In the genomic region with DNA sequence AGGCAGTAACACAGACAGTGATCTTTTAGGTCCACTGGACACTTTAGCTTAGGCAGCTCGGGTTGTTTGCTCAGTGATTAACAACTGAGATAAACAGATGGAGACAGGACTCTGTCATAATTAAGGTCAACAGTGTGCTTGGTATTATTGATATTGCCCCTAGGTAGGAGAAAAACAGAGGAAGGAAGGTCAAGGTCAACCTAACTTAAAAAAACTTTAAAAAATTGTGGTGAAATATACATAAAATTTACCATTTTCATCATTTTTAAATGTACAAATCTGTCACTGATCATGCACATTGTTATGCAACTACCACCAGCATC, we compare ENCODE assay signal across 9 cellular contexts. TPM values are rescaled to one million over a fixed set of nuclear protein-coding genes. Genes with fewer than 3 reads are reported as not detected.
DNase-seq lines count a peak whose midpoint lies in the region; FAIRE-seq and TF ChIP-seq lines count a peak whose summit lies in the region.
"Had no signal": no experiment of that assay in that cellular context is flagged by ENCODE, and none has a peak within 500 bp of the region (broad histone marks: within the 10 kb centered on the region; RNA-seq: fewer than 3 reads in every experiment).

No MANE protein-coding gene starts in this region.

- TF ChIP-seq CTCF in OCI-LY7 (conservative IDR thresholded peaks at IDR 0.05; ENCODE audit: low read length) (no peak), fibroblast of lung (conservative IDR thresholded peaks at IDR 0.05 in 1 of 2, IDR thresholded peaks at IDR 0.05 in 1 of 2; ENCODE audit: low read depth in 1 of 2, low read length in 2 of 2) (no peak), spleen (IDR thresholded peaks at IDR 0.05 in 8 of 11, conservative IDR thresholded peaks at IDR 0.05 in 3 of 11) (no peak), BE2C (IDR thresholded peaks at IDR 0.05; ENCODE audit: low read depth, low read length) (no peak)

- H3K27ac ChIP-seq in OCI-LY7 (ENCODE audit: low read depth, low read length, poor library complexity, severe bottlenecking) (peak overlapping the region; percentile 97), fibroblast of lung (ENCODE audit: insufficient read depth, low read length) (no peak overlapping the region), spleen (peak overlapping the region in 7 of 8 donors; percentile 43 to 99 (median 97))

- CTCF ChIA-PET in activated naive CD4-positive, alpha-beta T cell treated with anti-CD3 and anti-CD28 coated beads for 36 hours (lab: Charles Lee): no interaction called here
- CTCF ChIA-PET in OCI-LY7 (lab: Charles Lee; ENCODE audit: unreplicated experiment): no interaction called here

- POLR2A ChIA-PET in OCI-LY7 (lab: Charles Lee): interaction anchor here (1.3 to 5.9 kb wide), 5 partner anchors 12 to 55 kb away, joined by 3 to 70 read pairs (median 4); no protein-coding TSS in a partner anchor

- H3K4me3 ChIP-seq in OCI-LY7 (ENCODE audit: low read depth, low read length, poor library complexity, severe bottlenecking) (no peak overlapping the region), fibroblast of lung (replicated peaks in 1 of 4; ENCODE audit: control extremely low read depth in 1 of 4, insufficient read depth in 1 of 4, low read depth in 3 of 4, low read length in 4 of 4) (no peak overlapping the region), spleen (no peak overlapping the region), BE2C (ENCODE audit: low read depth, low read length) (no peak overlapping the region)

- peak overlapping the region; percentile 38 for H3K4me3 Mint-ChIP-seq in activated naive CD4-positive, alpha-beta T cell treated with anti-CD3 and anti-CD28 coated beads for 36 hours

- H3K79me2 ChIP-seq in OCI-LY7 (ENCODE audit: insufficient read depth, low read depth, low read length) (peaks cover 50% of the 10 kb centered on the region), fibroblast of lung (ENCODE audit: control insufficient read depth, insufficient read depth, low read length) (peaks cover 31% of the 10 kb centered on the region)

- H3K4me1 ChIP-seq in OCI-LY7 (ENCODE audit: insufficient read depth, low read length, poor library complexity, severe bottlenecking): peaks cover 38% of the 10 kb centered on the region
- H3K4me1 ChIP-seq in fibroblast of lung (ENCODE audit: control insufficient read depth, extremely low read depth, insufficient read depth, low read length): peaks cover 3% of the 10 kb centered on the region
- peaks cover 24 to 60% (median 37%) of the 10 kb centered on the region in 6 donors for H3K4me1 ChIP-seq in spleen
- H3K4me1 ChIP-seq in BE2C: no peaks in the 10 kb centered on the region

- H3K4me1 Mint-ChIP-seq in activated naive CD4-positive, alpha-beta T cell treated with anti-CD3 and anti-CD28 coated beads for 36 hours (ENCODE audit: low read depth): peaks cover 29% of the 10 kb centered on the region

- no TSS peak for BruUV-seq in OCI-LY7 (replicated peaks; lab: Mats Ljungman, UMichigan)

- H3K9me2 ChIP-seq in OCI-LY7 (ENCODE audit: insufficient read depth, low read length): no peaks in the 10 kb centered on the region

- DNase-seq in activated naive CD4-positive, alpha-beta T cell treated with anti-CD3 and anti-CD28 coated beads for 36 hours: no peak
- no peak for DNase-seq in activated naive CD4-positive, alpha-beta T cell treated with anti-CD3 and anti-CD28 coated beads, Interleukin-2, amount 50 U/mL, for 16 hours
- DNase-seq in OCI-LY7 (ENCODE audit: low spot score) (no peak), fibroblast of lung (ENCODE audit: low read depth in 2 of 2) (no peak), spleen (no peak), NCI-H2107 (lab: John Stamatoyannopoulos, UW) (no peak), BE2C (no peak), RCC 7860 (ENCODE audit: low spot score) (no peak)
- DNase-seq: NCI-H510A treated with DMSO at 0.1 percent for 48 hours had no signal

- H2AFZ ChIP-seq in OCI-LY7 (ENCODE audit: low read length) (0 out of 2 replicates have a peak overlapping the region, but pooled peaks have one; percentile 5), fibroblast of lung (ENCODE audit: low read length) (no peak overlapping the region)

- no peak for TF ChIP-seq POLR2A in spleen (IDR thresholded peaks at IDR 0.05)

- H3K9me3 Mint-ChIP-seq in activated naive CD4-positive, alpha-beta T cell treated with anti-CD3 and anti-CD28 coated beads for 36 hours: no peaks in the 10 kb centered on the region

- H3K36me3 ChIP-seq in OCI-LY7 (ENCODE audit: insufficient read depth, low read length) (peaks cover 24% of the 10 kb centered on the region), fibroblast of lung (ENCODE audit: control insufficient read depth, insufficient read depth, low read length) (no peaks in the 10 kb centered on the region), spleen (peaks cover 0 to 6% (median 0%) of the 10 kb centered on the region in 6 donors), BE2C (peaks cover 9% of the 10 kb centered on the region)

- intact Hi-C loops in activated naive CD4-positive, alpha-beta T cell treated with anti-CD3 and anti-CD28 coated beads for 36 hours (cut with micrococcal nuclease): loop anchor here (2.0 to 10.0 kb wide), 3 partner anchors 312 to 1177 kb away; partner anchors contain the start of genes KIF3A and PPP2CA
- intact Hi-C loops in OCI-LY7 (cut with micrococcal nuclease; ENCODE audit: unreplicated experiment): loop anchor here (2.0 kb wide), 2 partner anchors 55 to 87 kb away; partner anchors contain the start of gene AFF4
- intact Hi-C loops in spleen (cut with DNase I; ENCODE audit: low total_unique reads): no loop called here

- H3K27me3 Mint-ChIP-seq in activated naive CD4-positive, alpha-beta T cell treated with anti-CD3 and anti-CD28 coated beads for 36 hours (ENCODE audit: low read depth): no peaks in the 10 kb centered on the region

- peaks cover 14% of the 10 kb centered on the region for H3K36me3 Mint-ChIP-seq in activated naive CD4-positive, alpha-beta T cell treated with anti-CD3 and anti-CD28 coated beads for 36 hours (ENCODE audit: low read depth)

- no peak overlapping the region for H3K27ac Mint-ChIP-seq in activated naive CD4-positive, alpha-beta T cell treated with anti-CD3 and anti-CD28 coated beads for 36 hours

- peak overlapping the region; percentile 93 for H3K4me2 ChIP-seq in OCI-LY7 (ENCODE audit: low read length)
- H3K4me2 ChIP-seq in fibroblast of lung (ENCODE audit: extremely low read depth, insufficient read depth, low read length): peak overlapping the region; percentile 30

- no peak overlapping the region for H3K9ac ChIP-seq in fibroblast of lung (ENCODE audit: insufficient read depth, low read length)

- WGBS in spleen, 5 donors: 39 to 76% (median 60%) methylated on average over 1 of the region's 1 CpG

- no peaks in the 10 kb centered on the region for H3K9me3 ChIP-seq in OCI-LY7 (ENCODE audit: low read length)
- no peaks in the 10 kb centered on the region for H3K9me3 ChIP-seq in fibroblast of lung (ENCODE audit: control insufficient read depth, insufficient read depth, low read depth, low read length)
- H3K9me3 ChIP-seq in spleen: no peaks in the 10 kb centered on the region
- H3K9me3 ChIP-seq in BE2C: no peaks in the 10 kb centered on the region

- H4K20me1 ChIP-seq in OCI-LY7 (ENCODE audit: insufficient read depth, low read length) (peaks cover 7% of the 10 kb centered on the region), fibroblast of lung (ENCODE audit: control insufficient read depth, extremely low read depth, insufficient read depth, low read length) (no peaks in the 10 kb centered on the region)

- no peaks in the 10 kb centered on the region for H3K27me3 ChIP-seq in fibroblast of lung (ENCODE audit: control insufficient read depth, insufficient read depth, low read length)
- H3K27me3 ChIP-seq in spleen (replicated peaks in 1 of 7): no peaks in the 10 kb centered on the region
- H3K27me3 ChIP-seq in BE2C: no peaks in the 10 kb centered on the region

- no peak for FAIRE-seq in RCC 7860 (lab: Jason Lieb, UNC)

RNA-seq across cellular contexts. Expression of gene HSPA4, which starts 2.1 kb away (rescaled TPM):
- total RNA-seq in activated naive CD4-positive, alpha-beta T cell treated with anti-CD3 and anti-CD28 coated beads for 36 hours: 100 to 1,000 TPM; 180 to 190 TPM
- 65.4 and 86.6 TPM in 2 replicates for total RNA-seq in OCI-LY7 (2014; rRNA removed; shearing (Covaris generic))
- total RNA-seq in OCI-LY7 (2022) (190 and 226 TPM in 2 replicates), fibroblast of lung (108 and 109 TPM in 2 replicates), spleen (10 to 100 TPM; 54.6 to 74.6 (median 62.7) TPM)
- polyA plus RNA-seq in fibroblast of lung (89.1 and 109 TPM in 2 replicates), spleen (10 to 100 TPM; 38.0 to 63.7 (median 54.0) TPM)
- 127 and 156 TPM in 2 replicates for polyA plus RNA-seq in fibroblast of lung (2012)
- polyA minus RNA-seq in fibroblast of lung (ENCODE audit: low replicate concordance): 9.9 and 11.1 TPM in 2 replicates
- 76.1 TPM for polyA plus RNA-seq in BE2C (2012; ENCODE audit: insufficient read depth, insufficient read length, low read depth)

RNA-seq across cellular contexts. Expression of gene ZCCHC10, which starts 23.3 kb away (rescaled TPM):
- 10 to 100 TPM; 23.5 to 27.0 TPM for total RNA-seq in activated naive CD4-positive, alpha-beta T cell treated with anti-CD3 and anti-CD28 coated beads for 36 hours
- total RNA-seq in OCI-LY7 (2014; rRNA removed; shearing (Covaris generic)): 26.9 and 27.2 TPM in 2 replicates
- total RNA-seq in OCI-LY7 (2022) (45.2 and 45.4 TPM in 2 replicates), fibroblast of lung (7.4 and 12.3 TPM in 2 replicates), spleen (10 to 100 TPM; 16.2 to 26.1 (median 17.1) TPM)
- polyA plus RNA-seq in fibroblast of lung (29.5 and 33.1 TPM in 2 replicates), spleen (10 to 100 TPM; 28.6 to 34.5 (median 34.2) TPM)
- polyA plus RNA-seq in fibroblast of lung (2012): 26.9 and 30.6 TPM in 2 replicates
- 32.0 TPM in 1 of 2 replicates, not detected in the other for polyA minus RNA-seq in fibroblast of lung (ENCODE audit: low replicate concordance)
- polyA plus RNA-seq in BE2C (2012; ENCODE audit: insufficient read depth, insufficient read length, low read depth): 25.1 TPM
